ENCODE assay signal across 8 cellular contexts in genomic region chr15:48190932-48191573, GRCh38. TPM values are rescaled to one million over a fixed set of nuclear protein-coding genes. Genes with fewer than 3 reads are reported as not detected.
A peak's percentile ranks its signal among the peaks of the same experiment; 100 is the strongest.
DNase-seq lines count a peak whose midpoint lies in the region; ATAC-seq and TF ChIP-seq lines count a peak whose summit lies in the region.

No MANE protein-coding gene starts in this region.

- H3K4me1 ChIP-seq in smooth muscle cell (ENCODE audit: low read depth): no peaks in the 10 kb centered on the region

- H4K20me1 ChIP-seq in smooth muscle cell (ENCODE audit: low read depth): no peaks in the 10 kb centered on the region

- H3K4me3 Mint-ChIP-seq in brain: peak overlapping the region; percentile 89 to 96 (median 90)

- peak overlapping the region; percentile 37 for H3K4me3 ChIP-seq in smooth muscle cell

- no peak overlapping the region for H3K27ac ChIP-seq in smooth muscle cell (ENCODE audit: low read depth)

- TF ChIP-seq CTCF in brain (conservative IDR thresholded peaks at IDR 0.05): no peak
- TF ChIP-seq CTCF in smooth muscle cell (IDR thresholded peaks at IDR 0.05; ENCODE audit: borderline replicate concordance, insufficient read depth, poor library complexity, severe bottlenecking): no peak

- no peak overlapping the region for H3K9ac ChIP-seq in smooth muscle cell (ENCODE audit: low read depth)

- DNase-seq in NCI-H748 (lab: John Stamatoyannopoulos, UW; ENCODE audit: unreplicated experiment): peak; percentile 46
- no peak for DNase-seq in NCI-H748 treated with DMSO at 0.1 percent for 48 hours (lab: John Stamatoyannopoulos, UW)
- peak; percentile 67 for DNase-seq in RPMI8226
- peak; percentile 79 for DNase-seq in iPS-NIHi7 (ENCODE audit: extremely low spot score)
- peak; percentile 30 for DNase-seq in smooth muscle cell (lab: John Stamatoyannopoulos, UW; ENCODE audit: unreplicated experiment)

- WGBS in smooth muscle cell (ENCODE audit: low lambda C conversion rate): 9% methylated on average over 15 of the region's 15 CpGs

- no peaks in the 10 kb centered on the region for H3K36me3 Mint-ChIP-seq in brain

- no peaks in the 10 kb centered on the region for H3F3A ChIP-seq in smooth muscle cell (ENCODE audit: low read depth)

- peak overlapping the region; percentile 28 to 97 (median 86) for H3K27ac Mint-ChIP-seq in brain

- peak overlapping the region; percentile 81 for H3K4me2 ChIP-seq in smooth muscle cell

- H3K9me3 Mint-ChIP-seq in brain: no peaks in the 10 kb centered on the region

- H2AFZ ChIP-seq in smooth muscle cell (ENCODE audit: low read depth): no peak overlapping the region

- H3K4me1 Mint-ChIP-seq in brain: peaks cover 22% of the 10 kb centered on the region

- H3K79me2 ChIP-seq in smooth muscle cell (ENCODE audit: low read depth): no peaks in the 10 kb centered on the region

- peaks cover 39% of the 10 kb centered on the region for H3K27me3 Mint-ChIP-seq in brain

- H3K27me3 ChIP-seq in smooth muscle cell (ENCODE audit: low read depth): peaks cover 43% of the 10 kb centered on the region

- no peaks in the 10 kb centered on the region for H3K36me3 ChIP-seq in smooth muscle cell (ENCODE audit: low read depth)

- ATAC-seq in GM21526 (IDR thresholded peaks at IDR 0.05; ENCODE audit: low FRiP score, unreplicated experiment): no peak
- no peak for ATAC-seq in HG02938 (IDR thresholded peaks at IDR 0.05; ENCODE audit: unreplicated experiment)

- no peaks in the 10 kb centered on the region for H3K9me3 ChIP-seq in smooth muscle cell (replicated peaks; ENCODE audit: low read depth)

RNA-seq across cellular contexts. Expression of gene CTXN2, which starts 0.4 kb away (rescaled TPM):
- polyA plus RNA-seq in brain (ENCODE audit: insufficient read depth, low read depth, low replicate concordance) (0.90 TPM), smooth muscle cell (not detected in 2 replicates)
- not detected in 2 replicates for total RNA-seq in smooth muscle cell

RNA-seq across cellular contexts. Expression of gene MYEF2, which starts 13.0 kb away (rescaled TPM):
- polyA plus RNA-seq in brain (ENCODE audit: insufficient read depth, low read depth, low replicate concordance): 39.3 TPM
- total RNA-seq in smooth muscle cell: 3.9 and 13.9 TPM in 2 replicates
- polyA plus RNA-seq in smooth muscle cell: 0.56 and 1.2 TPM in 2 replicates

RNA-seq across cellular contexts. Expression of gene SLC12A1, which starts 15.0 kb away (rescaled TPM):
- polyA plus RNA-seq in brain (ENCODE audit: insufficient read depth, low read depth, low replicate concordance) (not detected), smooth muscle cell (not detected in 2 replicates)
- not detected in 2 replicates for total RNA-seq in smooth muscle cell

Comparison
In these comparisons a context has a peak if more than half of its experiments do, and no peak if none do; other contexts are left out.
1. RNA of gene MYEF2, which starts 13.0 kb away (polyA plus RNA-seq): 39.3 TPM in brain (single experiment); 0.56 to 1.2 TPM in smooth muscle cell; every median in the first group is over 10 times any median in the second.